ENCODE assay signal across 26 cellular contexts in the genomic region with DNA sequence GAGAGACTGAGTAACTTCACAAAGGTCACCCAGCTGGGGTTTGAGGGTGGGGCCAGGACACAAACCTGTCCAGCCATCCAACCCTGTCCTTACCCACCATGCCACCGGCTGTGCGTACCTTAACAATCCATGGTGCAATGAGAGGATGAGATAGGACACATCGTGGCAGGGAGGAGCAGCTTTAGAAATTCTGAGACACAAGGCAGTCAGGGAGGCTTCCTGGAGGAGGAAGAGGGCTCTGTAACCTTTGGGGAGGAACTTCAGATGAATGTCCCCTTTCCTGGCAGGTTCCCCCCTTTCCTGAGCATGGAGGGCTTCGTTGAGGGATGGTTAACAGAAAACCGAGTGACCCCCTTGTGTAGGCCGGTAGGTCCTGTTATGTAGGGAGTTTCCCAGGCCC.
"Had no signal": no experiment of that assay in that cellular context is flagged by ENCODE, and none has a peak within 500 bp of the region (broad histone marks: within the 10 kb centered on the region; RNA-seq: fewer than 3 reads in every experiment).

No MANE protein-coding gene starts in this region.

- H3K4me3 ChIP-seq: left lung, lower lobe of right lung, psoas muscle, sigmoid colon, spleen, testis, thyroid gland, transverse colon, upper lobe of right lung had no signal

- H3K4me1 ChIP-seq: lower lobe of right lung, parathyroid adenoma, psoas muscle, sigmoid colon, testis, thyroid gland, transverse colon, upper lobe of right lung had no signal

- H3K27ac ChIP-seq: left lung, lower lobe of right lung, neutrophil, parathyroid adenoma, psoas muscle, sigmoid colon, testis, thyroid gland, transverse colon, upper lobe of right lung had no signal

- H3K36me3 ChIP-seq: neutrophil, sigmoid colon, thyroid gland, transverse colon, upper lobe of right lung had no signal

- H3K9me3 ChIP-seq: left lung, lower lobe of right lung, neutrophil, psoas muscle, sigmoid colon, spleen, testis, thyroid gland, transverse colon, upper lobe of right lung had no signal

- DNase-seq: hippocampal formation; kidney glomerular epithelial cell; left cardiac atrium; left lung; lower lobe of right lung; mammary epithelial cell; mesenchymal stem cell; naive thymus-derived CD8-positive, alpha-beta T cell; occipital lobe; psoas muscle; sigmoid colon; small intestine; spleen; stimulated activated CD4-positive, alpha-beta T cell treated with anti-CD3 and anti-CD28 coated beads, Interleukin-4, amount 100 ng/mL, for 4 hours; stimulated activated CD8-positive, alpha-beta memory T cell treated with anti-CD3 and anti-CD28 coated beads, Interleukin-4, amount 100 ng/mL, for 48 hours; stimulated activated naive CD4-positive, alpha-beta T cell treated with Interleukin-2 at 50 U/mL for 16 hours; stimulated activated naive CD8-positive, alpha-beta T cell treated with anti-CD3 and anti-CD28 coated beads, Interleukin-15, amount 100 ng/mL, for 72 hours; testis; thyroid gland; transverse colon; upper lobe of right lung had no signal

- FAIRE-seq: keratinocyte, small intestine, urothelium cell line had no signal

- H2AFZ ChIP-seq: parathyroid adenoma had no signal

- H3K9ac ChIP-seq: parathyroid adenoma had no signal

- ATAC-seq: left cardiac atrium; left lung; lower lobe of right lung; naive thymus-derived CD8-positive, alpha-beta T cell; psoas muscle; stimulated activated memory B cell treated with anti-CD40 and anti-IgM and Interleukin-4, amounts not matched to agents 10 μg/mL and 1 μg/mL and 100 μg/mL, for 72 hours; stimulated activated naive CD8-positive, alpha-beta T cell treated with anti-CD3 and anti-CD28 coated beads, Interleukin-15, amount 100 ng/mL, for 72 hours; upper lobe of right lung had no signal

- H3K79me2 ChIP-seq: parathyroid adenoma had no signal

- H3K27me3 ChIP-seq: left lung, neutrophil, sigmoid colon, spleen, testis, thyroid gland, transverse colon, upper lobe of right lung had no signal
